ENCODE assay signal across 8 cellular contexts in genomic region chr3:4978966-4979400, GRCh38. TPM values are rescaled to one million over a fixed set of nuclear protein-coding genes. Genes with fewer than 3 reads are reported as not detected.
A peak's percentile ranks its signal among the peaks of the same experiment; 100 is the strongest.
DNase-seq lines count a peak whose midpoint lies in the region; ATAC-seq and TF ChIP-seq lines count a peak whose summit lies in the region.

No MANE protein-coding gene starts in this region.

- H3K9me3 ChIP-seq in SU-DHL-6 (ENCODE audit: insufficient read depth, low read length) (no peaks in the 10 kb centered on the region), heart right ventricle (no peaks in the 10 kb centered on the region), vagina (no peaks in the 10 kb centered on the region)

- H3K9me2 ChIP-seq in SU-DHL-6 (replicated peaks; ENCODE audit: insufficient read depth, low read length): no peaks in the 10 kb centered on the region

- intact Hi-C loops in heart right ventricle (cut with DNase I) (loop anchor here in 9 of 10 donors (1.0 to 10.0 kb wide), 9 partner anchors 48 to 267 kb away; partner anchors contain the start of gene EDEM1 (in 1 of the 9)), posterior cingulate gyrus (cut with DNase I) (loop anchor here (2.0 to 5.0 kb wide), 2 partner anchors 48 to 257 kb away; no protein-coding TSS in a partner anchor), vagina (cut with DNase I) (loop anchor here (2.0 to 5.0 kb wide), 2 partner anchors 48 to 237 kb away; no protein-coding TSS in a partner anchor)

- H3K4me1 ChIP-seq in heart right ventricle (peaks cover 4 to 54% (median 40%) of the 10 kb centered on the region in 9 donors), vagina (peaks cover 57% of the 10 kb centered on the region)

- 0 to 1% (median 0%) methylated on average over 22 to 27 of the region's 27 CpGs for whole genome bisulfite sequencing in adipose tissue, 3 donors
- WGBS in heart right ventricle, 2 donors: 0 to 1% methylated on average over 17 to 27 of the region's 27 CpGs

- H3F3A ChIP-seq in SU-DHL-6 (ENCODE audit: insufficient read depth): peaks cover 13% of the 10 kb centered on the region; the same call in 1 of the 2 replicates

- TF ChIP-seq POLR2A in vagina (IDR thresholded peaks at IDR 0.05): no peak

- H3K36me3 ChIP-seq in H7 (replicated peaks; ENCODE audit: control insufficient read depth, insufficient read depth, low read length): no peaks in the 10 kb centered on the region
- peaks cover 18% of the 10 kb centered on the region for H3K36me3 ChIP-seq in SU-DHL-6 (ENCODE audit: low read length)
- H3K36me3 ChIP-seq in heart right ventricle: peaks cover 0 to 36% (median 23%) of the 10 kb centered on the region in 9 donors
- H3K36me3 ChIP-seq in vagina: no peaks in the 10 kb centered on the region

- H3K4me2 ChIP-seq in SU-DHL-6 (ENCODE audit: low read depth, low read length, poor library complexity, severe bottlenecking): peak overlapping the region; percentile 64

- H2AFZ ChIP-seq in SU-DHL-6 (ENCODE audit: low read depth, low read length, severe bottlenecking): peak overlapping the region; percentile 77

- peak overlapping the region; percentile 91 for H3K27ac ChIP-seq in SU-DHL-6 (ENCODE audit: low read depth, low read length)
- peak overlapping the region; percentile 98 for H3K27ac ChIP-seq in adipose tissue (ENCODE audit: low read depth, low read length)
- H3K27ac ChIP-seq in heart right ventricle: peak overlapping the region; percentile 97 to 100 (median 100)
- peak overlapping the region; percentile 98 for H3K27ac ChIP-seq in vagina

- H3K4me3 ChIP-seq in H7 (ENCODE audit: insufficient read depth, low read depth, low read length): peak overlapping the region; percentile 86
- H3K4me3 ChIP-seq in SU-DHL-6 (ENCODE audit: insufficient read depth, low read length, poor library complexity, severe bottlenecking): peak overlapping the region; percentile 56
- peak overlapping the region; percentile 47 to 98 (median 86) for H3K4me3 ChIP-seq in heart right ventricle
- peak overlapping the region; percentile 76 to 92 for H3K4me3 ChIP-seq in vagina

- peak overlapping the region; percentile 71 for H3K9ac ChIP-seq in SU-DHL-6 (ENCODE audit: low read length)

- H3K79me2 ChIP-seq in SU-DHL-6 (ENCODE audit: insufficient read depth, low read length): no peaks in the 10 kb centered on the region; the same call in 1 of the 2 replicates

- 0 out of 2 replicates have a peak, but pooled peaks cover 6% of the 10 kb centered on the region for H4K20me1 ChIP-seq in SU-DHL-6 (ENCODE audit: low read depth, low read length)

- peak; percentile 63 to 86 (median 72) for ATAC-seq in heart right ventricle

- DNase-seq in GM04503 (ENCODE audit: low read depth): peak; percentile 68
- DNase-seq in H7: peak; percentile 86
- peak; percentile 88 for DNase-seq in LoVo (ENCODE audit: low spot score)
- peak; percentile 91 to 97 for DNase-seq in heart right ventricle
- DNase-seq in posterior cingulate gyrus: peak; percentile 66 to 97 (median 84)
- peak in 1 of 2 donors; percentile 98 for DNase-seq in vagina (ENCODE audit: extremely low spot score in 2 of 2)

- H3K27me3 ChIP-seq in H7 (ENCODE audit: control insufficient read depth, insufficient read depth, low read length): peaks cover 17% of the 10 kb centered on the region
- no peaks in the 10 kb centered on the region for H3K27me3 ChIP-seq in SU-DHL-6 (ENCODE audit: low read length)
- no peaks in the 10 kb centered on the region for H3K27me3 ChIP-seq in heart right ventricle
- no peaks in the 10 kb centered on the region for H3K27me3 ChIP-seq in vagina

- TF ChIP-seq CTCF in SU-DHL-6 (IDR thresholded peaks at IDR 0.05; ENCODE audit: insufficient read depth, low read length, poor library complexity, severe bottlenecking) (no peak), heart right ventricle (IDR thresholded peaks at IDR 0.05) (no peak), vagina (IDR thresholded peaks at IDR 0.05) (no peak)

RNA-seq across cellular contexts. Expression of gene BHLHE40, which starts 0.3 kb away (rescaled TPM):
- total RNA-seq in H7 (2014; rRNA removed; shearing (Covaris generic)): 6.7 and 7.4 TPM in 2 replicates
- polyA plus RNA-seq in adipose tissue (100 to 1,000 TPM in 1 of 3 donors, 10 to 100 TPM in 2; 39.0 to 138 (median 80.4) TPM), heart right ventricle (10 to 100 TPM; 10.0 to 10.7 TPM)
- total RNA-seq in heart right ventricle (100 to 1,000 TPM in 1 of 10 donors, 10 to 100 TPM in 9; 14.2 to 209 (median 54.9) TPM), vagina (347 TPM)
